Comparison of ENCODE assay signal across 25 cellular contexts in the genomic region with DNA sequence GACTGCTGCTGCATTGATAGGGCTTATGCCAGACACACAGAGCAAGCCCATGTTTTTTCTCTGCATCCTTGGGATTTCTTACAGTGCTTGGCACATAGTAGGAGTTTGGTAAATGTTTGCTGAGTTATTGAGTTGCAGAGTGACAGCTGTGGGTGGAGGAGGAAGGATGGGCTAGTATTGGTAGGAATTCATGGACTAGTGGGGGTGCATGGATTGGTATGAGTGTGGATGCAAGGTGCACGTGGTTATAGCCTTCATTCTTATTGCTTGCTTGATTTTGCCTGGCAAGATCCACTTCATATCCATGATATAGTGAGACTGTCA. TPM values are rescaled to one million over a fixed set of nuclear protein-coding genes. Genes with fewer than 3 reads are reported as not detected.
A peak's percentile ranks its signal among the peaks of the same experiment; 100 is the strongest.
DNase-seq lines count a peak whose midpoint lies in the region; ATAC-seq, FAIRE-seq and TF ChIP-seq lines count a peak whose summit lies in the region.
"Had no signal": no experiment of that assay in that cellular context is flagged by ENCODE, and none has a peak within 500 bp of the region (broad histone marks: within the 10 kb centered on the region; RNA-seq: fewer than 3 reads in every experiment).

No MANE protein-coding gene starts in this region.

- H3K9ac ChIP-seq in BLaER1 treated with 17β-estradiol and CSF1 and Interleukin-3, amounts not matched to agents 10 nM and 100 nM: no peak overlapping the region
- no peak overlapping the region for H3K9ac ChIP-seq in H1 (replicated peaks in 1 of 4; ENCODE audit: extremely low read depth in 1 of 4, low read depth in 3 of 4, low read length in 3 of 4)
- H3K9ac ChIP-seq: BLaER1, KMS-11 had no signal

- H3K9me3 ChIP-seq in BLaER1 treated with 17β-estradiol and CSF1 and Interleukin-3, amounts not matched to agents 10 nM and 100 nM (replicated peaks in 1 of 11): peaks cover 17 to 28% (median 23%) of the 10 kb centered on the region in 11 experiments
- H3K9me3 ChIP-seq in HEK293 (ENCODE audit: control insufficient read depth, insufficient read depth, low read depth, low read length): no peaks in the 10 kb centered on the region; the same call in 1 of the 2 replicates
- peaks cover 6 to 7% of the 10 kb centered on the region in 2 experiments; a peak in 1 of 4 replicates for H3K9me3 ChIP-seq in H1 (ENCODE audit: insufficient read depth in 2 of 2, low read depth in 1 of 2, low read length in 1 of 2)
- H3K9me3 ChIP-seq in right lobe of liver: no peaks in the 10 kb centered on the region

- no peaks in the 10 kb centered on the region for H3K36me3 ChIP-seq in BLaER1 treated with 17β-estradiol and CSF1 and Interleukin-3, amounts not matched to agents 10 nM and 100 nM
- H3K36me3 ChIP-seq in HEK293 (ENCODE audit: control insufficient read depth in 2 of 2, insufficient read depth in 1 of 2, low read length in 2 of 2) (no peaks in the 10 kb centered on the region), H1 (ENCODE audit: control insufficient read depth in 2 of 4, insufficient read depth in 4 of 4, low read length in 3 of 4) (no peaks in the 10 kb centered on the region), right lobe of liver (no peaks in the 10 kb centered on the region)
- H3K36me3 ChIP-seq: BLaER1 had no signal

- H2BK20ac ChIP-seq in H1 (ENCODE audit: low read length): no peak overlapping the region

- no peak overlapping the region for H2BK5ac ChIP-seq in H1 (ENCODE audit: low read depth, low read length)

- no peak overlapping the region for H4K8ac ChIP-seq in H1 (ENCODE audit: extremely low read depth, insufficient read depth, low read length)

- no peak overlapping the region for H3K14ac ChIP-seq in H1 (ENCODE audit: insufficient read length)

- TF ChIP-seq RAD21 in H1 (IDR thresholded peaks at IDR 0.05 in 1 of 2, conservative IDR thresholded peaks at IDR 0.05 in 1 of 2; ENCODE audit: low read depth in 2 of 2, low read length in 2 of 2): no peak

- FAIRE-seq in H1 (lab: Jason Lieb, UNC) (no peak), urothelium cell line (lab: Jason Lieb, UNC) (peak; percentile 30)
- FAIRE-seq: GM19239, H54 had no signal

- no peak overlapping the region for H3K18ac ChIP-seq in H1 (ENCODE audit: extremely low read depth, low read length)

- no peak for TF ChIP-seq EP300 in H1 (IDR thresholded peaks at IDR 0.05; ENCODE audit: borderline replicate concordance in 1 of 2, low read depth in 2 of 2, low read length in 2 of 2)

- no peak overlapping the region for H2BK120ac ChIP-seq in H1 (replicated peaks; ENCODE audit: low read depth, low read length)

- no peaks in the 10 kb centered on the region for H3K27me3 ChIP-seq in BLaER1 treated with 17β-estradiol and CSF1 and Interleukin-3, amounts not matched to agents 10 nM and 100 nM
- H3K27me3 ChIP-seq in H1 (replicated peaks in 1 of 4; ENCODE audit: control insufficient read depth in 3 of 4, extremely low read depth in 1 of 4, insufficient read depth in 3 of 4, low read length in 3 of 4): no peaks in the 10 kb centered on the region
- H3K27me3 ChIP-seq in right lobe of liver: no peaks in the 10 kb centered on the region
- H3K27me3 ChIP-seq: BLaER1 had no signal

- peak overlapping the region in 4 of 11 experiments; percentile 5 to 64 (median 36); a peak in 6 of 22 replicates for H3K27ac ChIP-seq in BLaER1 treated with 17β-estradiol and CSF1 and Interleukin-3, amounts not matched to agents 10 nM and 100 nM
- H3K27ac ChIP-seq in HEK293 (ENCODE audit: extremely low read depth, low read depth, low read length) (no peak overlapping the region), H1 (ENCODE audit: low read depth, low read length) (no peak overlapping the region), right lobe of liver (no peak overlapping the region)
- H3K27ac ChIP-seq: 22Rv1, BLaER1, HL-60, KMS-11 had no signal

- POLR2A ChIA-PET in HEK293 (lab: Yijun Ruan, JAX) (no interaction called here), H1 (lab: Charles Lee; ENCODE audit: partially characterized antibody) (no interaction called here)

- H3K4me1 ChIP-seq in BLaER1 treated with 17β-estradiol and CSF1 and Interleukin-3, amounts not matched to agents 10 nM and 100 nM: peaks cover 0 to 18% (median 9%) of the 10 kb centered on the region in 10 experiments; a peak in 13 of 20 replicates
- no peaks in the 10 kb centered on the region for H3K4me1 ChIP-seq in HEK293 (ENCODE audit: control insufficient read depth, insufficient read depth, low read length)
- H3K4me1 ChIP-seq in H1 (replicated peaks in 1 of 4; ENCODE audit: control insufficient read depth in 3 of 4, insufficient read depth in 4 of 4, low read length in 3 of 4): no peaks in the 10 kb centered on the region
- H3K4me1 ChIP-seq in right lobe of liver: no peaks in the 10 kb centered on the region

- 87% methylated on average over 1 of the region's 1 CpG; no CpG with 5 or more reads in 1 of the 2 experiments for WGBS in H1 (ENCODE audit: extremely low coverage in 1 of 2, insufficient coverage in 1 of 2, insufficient read length in 1 of 2, insufficient replicate concordance in 2 of 2, low coverage in 1 of 2, low lambda C conversion rate in 2 of 2, missing lambda C conversion rate in 1 of 2), 2 experiments
- WGBS in right lobe of liver (ENCODE audit: insufficient coverage, low coverage, low lambda C conversion rate, missing lambda C conversion rate): 60% methylated on average over 1 of the region's 1 CpG

- TF ChIP-seq CTCF in HEK293 (tag by site-specific recombination; IDR thresholded peaks at IDR 0.05) (no peak), H1 (IDR thresholded peaks at IDR 0.05; ENCODE audit: control extremely low read depth in 1 of 3, insufficient read depth in 1 of 3, low read depth in 1 of 3, low read length in 3 of 3) (no peak), right lobe of liver (IDR thresholded peaks at IDR 0.05) (no peak)

- intact Hi-C loops in right lobe of liver (cut with DNase I): no loop called here

- no peak overlapping the region for H4K91ac ChIP-seq in H1 (replicated peaks; ENCODE audit: insufficient read length, low read length)

- no peaks in the 10 kb centered on the region for H3K79me2 ChIP-seq in H1 (ENCODE audit: control insufficient read depth in 1 of 2, insufficient read depth in 2 of 2, low read length in 2 of 2)

- H4K20me1 ChIP-seq in BLaER1 treated with 17β-estradiol and CSF1 and Interleukin-3, amounts not matched to agents 10 nM and 100 nM: no peaks in the 10 kb centered on the region
- H4K20me1 ChIP-seq in H1 (replicated peaks in 1 of 2; ENCODE audit: control insufficient read depth in 1 of 2, insufficient read depth in 2 of 2, low read length in 2 of 2): no peaks in the 10 kb centered on the region
- H4K20me1 ChIP-seq: BLaER1 had no signal

- H4K5ac ChIP-seq in H1 (ENCODE audit: insufficient read length, low read depth, low read length): no peak overlapping the region

- TF ChIP-seq POLR2A in H1 (IDR thresholded peaks at IDR 0.05; ENCODE audit: control extremely low read depth in 1 of 2, low read depth in 2 of 2, low read length in 2 of 2) (no peak), right lobe of liver (IDR thresholded peaks at IDR 0.05) (no peak)

- no peak overlapping the region for H3K4ac ChIP-seq in H1 (replicated peaks; ENCODE audit: insufficient read length, low read depth, low read length)

- H3K4me3 ChIP-seq in BLaER1 treated with 17β-estradiol and CSF1 and Interleukin-3, amounts not matched to agents 10 nM and 100 nM: no peak overlapping the region
- H3K4me3 ChIP-seq in HEK293 (ENCODE audit: low read depth, low read length) (no peak overlapping the region), H1 (ENCODE audit: extremely low read depth in 1 of 4, insufficient read depth in 2 of 4, low read depth in 3 of 4, low read length in 4 of 4) (no peak overlapping the region), right lobe of liver (no peak overlapping the region)
- H3K4me3 ChIP-seq: BLaER1 had no signal

- 0 out of 2 replicates have a peak overlapping the region, but pooled peaks have one; percentile 15 for H2AFZ ChIP-seq in H1 (ENCODE audit: low read length)

- no peak overlapping the region for H2BK12ac ChIP-seq in H1 (ENCODE audit: low read depth, low read length)

- CTCF ChIA-PET in HEK293 (lab: Yijun Ruan, JAX) (no interaction called here), H1 (lab: Charles Lee; ENCODE audit: partially characterized antibody) (no interaction called here)

- no peak for ATAC-seq in right lobe of liver
- ATAC-seq: CD8-positive, alpha-beta T cell had no signal

- no peaks in the 10 kb centered on the region for H3K79me1 ChIP-seq in H1 (ENCODE audit: low read depth, low read length)

- DNase-seq in H1 (ENCODE audit: low read depth in 1 of 2, low spot score in 2 of 2) (no peak), urothelium cell line (ENCODE audit: low spot score) (no peak), GOT3 (lab: John Stamatoyannopoulos, UW) (no peak), right lobe of liver (no peak)
- DNase-seq in stimulated activated CD4-positive, alpha-beta T cell treated with anti-CD3 and anti-CD28 coated beads, Interleukin-4, amount 100 ng/mL, for 24 hours: no peak
- DNase-seq: CD8-positive, alpha-beta T cell; COR-L47; DMS 273 treated with DMSO at 0.1 percent for 48 hours; DMS53; DND-41; EL; HCEC 1CT; HFFc6 had no signal

- no peak overlapping the region for H2BK15ac ChIP-seq in H1 (ENCODE audit: low read length)

- no peak overlapping the region for H3K56ac ChIP-seq in H1 (replicated peaks; ENCODE audit: insufficient read length, low read depth, low read length)

- H2AK5ac ChIP-seq in H1 (ENCODE audit: low read depth, low read length): no peak overlapping the region

- peak overlapping the region in 6 of 11 experiments; percentile 30 to 77 (median 56); a peak in 10 of 22 replicates for H3K4me2 ChIP-seq in BLaER1 treated with 17β-estradiol and CSF1 and Interleukin-3, amounts not matched to agents 10 nM and 100 nM
- no peak overlapping the region for H3K4me2 ChIP-seq in H1 (ENCODE audit: insufficient read depth in 1 of 2, low read depth in 2 of 2, low read length in 2 of 2)
- H3K4me2 ChIP-seq: BLaER1, KMS-11 had no signal

- H3K23me2 ChIP-seq in H1 (ENCODE audit: low read depth, low read length): no peaks in the 10 kb centered on the region

- no peak overlapping the region for H3K23ac ChIP-seq in H1 (ENCODE audit: insufficient read length)

TF ChIP-seq in HEK293, 187 proteins besides CTCF, POLR2A, EP300 and RAD21 (continues in another document):
- TF ChIP-seq EGR2 (tag by site-specific recombination; IDR thresholded peaks at IDR 0.05; ENCODE audit: low read depth): 0 out of 2 replicates have a peak, but pooled peaks have one; percentile 3

RNA-seq across cellular contexts. Expression of gene RGS6, which starts 11.4 kb away (rescaled TPM):
- 0.63 and 1.1 TPM in 2 replicates for total RNA-seq in H1 (2021; fragmentation: NEBNext Ultra II Directional; extraction: Animal tissue kit (Norgen Biotek cat#: 25700))
- 0.26 and 0.33 TPM in 2 replicates for polyA plus RNA-seq in H1 (2011; rRNA removed)
- 0.57 TPM for polyA plus RNA-seq in H1 (2011; cell fraction: cytosol; rRNA removed)
- polyA plus RNA-seq in H1 (2011; cell fraction: nucleus; rRNA removed): 1.3 TPM
- 0.51 to 0.97 TPM (median 0.59 TPM) in 4 replicates for polyA plus RNA-seq in H1 (2012, experiment 1 of 2)
- polyA plus RNA-seq in H1 (2012, experiment 2 of 2): 0.72 TPM
- polyA plus RNA-seq in H1 (2013, experiment 1 of 2): 0.59 TPM
- 0.53 TPM for polyA plus RNA-seq in H1 (2013, experiment 2 of 2)
- polyA minus RNA-seq in H1 (2011; rRNA and poly(A)+ RNA removed): 0.49 and 0.91 TPM in 2 replicates
- polyA minus RNA-seq in H1 (2011; cell fraction: cytosol; rRNA and poly(A)+ RNA removed): 1.0 TPM
- 3.1 TPM for polyA minus RNA-seq in H1 (2011; cell fraction: nucleus; rRNA and poly(A)+ RNA removed)
- under 1 TPM in 1 of 6 experiments, not detected in 5; 0.07 TPM for total RNA-seq in right lobe of liver
- total RNA-seq: A673; CD8-positive, alpha-beta T cell; G401; HFFc6; HT1080 had no signal
- polyA plus RNA-seq: AG04450 had no signal

Comparison
In these comparisons a context has a peak if more than half of its experiments do, and no peak if none do; other contexts are left out.
1. H3K4me2 ChIP-seq: peak in BLaER1 treated with 17β-estradiol and CSF1 and Interleukin-3, amounts not matched to agents 10 nM and 100 nM (6 of 11); none in H1 (0 of 2).